Comparison of ENCODE assay signal across 8 cellular contexts in the genomic region with DNA sequence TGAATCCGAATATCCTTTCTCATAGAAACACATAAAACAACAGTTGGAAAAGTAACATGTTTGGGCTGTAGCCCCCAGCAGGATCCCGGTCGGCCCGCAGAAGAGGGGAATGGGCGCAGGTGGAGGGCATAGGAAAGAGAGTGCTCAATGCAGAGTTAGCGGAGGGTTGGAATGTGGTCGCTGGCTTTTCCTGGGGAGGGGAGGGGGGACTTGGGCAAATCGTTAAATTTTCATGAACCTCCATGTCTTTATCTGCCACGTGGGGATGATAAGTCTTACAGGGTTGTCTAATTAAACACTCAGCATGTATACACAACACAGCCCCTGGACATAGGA. TPM values are rescaled to one million over a fixed set of nuclear protein-coding genes. Genes with fewer than 3 reads are reported as not detected.
DNase-seq lines count a peak whose midpoint lies in the region; ATAC-seq and TF ChIP-seq lines count a peak whose summit lies in the region.

No MANE protein-coding gene starts in this region.

- H3K79me2 ChIP-seq in OCI-LY3 (ENCODE audit: low read length) (no peaks in the 10 kb centered on the region), parathyroid adenoma (no peaks in the 10 kb centered on the region)

- ATAC-seq in esophagus mucosa (no peak), GM21367 (IDR thresholded peaks at IDR 0.05; ENCODE audit: unreplicated experiment) (no peak)

- H4K20me1 ChIP-seq in OCI-LY3 (ENCODE audit: insufficient read depth, low read length) = no peaks in the 10 kb centered on the region

- H3K27me3 ChIP-seq in OCI-LY3 (ENCODE audit: low read depth, low read length) (no peaks in the 10 kb centered on the region), parathyroid adenoma (ENCODE audit: control insufficient read depth, insufficient read depth, low read length) (no peaks in the 10 kb centered on the region)

- H3K27ac ChIP-seq in OCI-LY3 (ENCODE audit: low read length) = no peak overlapping the region
- H3K27ac ChIP-seq in parathyroid adenoma = peak overlapping the region; percentile 80

- H3K4me2 ChIP-seq in OCI-LY3 (ENCODE audit: low read length) (peak overlapping the region; percentile 81), parathyroid adenoma (ENCODE audit: low read length) (peak overlapping the region; percentile 92)

- peak overlapping the region; percentile 74 for H3K9ac ChIP-seq in ES-I3 (ENCODE audit: low read depth, low read length)
- peak overlapping the region; percentile 66 for H3K9ac ChIP-seq in OCI-LY3 (ENCODE audit: low read length)
- H3K9ac ChIP-seq in parathyroid adenoma = no peak overlapping the region

- H3K4me3 ChIP-seq in OCI-LY3 (ENCODE audit: low read length) (peak overlapping the region; percentile 89), epithelial cell of esophagus (ENCODE audit: low read length) (peak overlapping the region; percentile 63), parathyroid adenoma (ENCODE audit: low read depth, low read length) (peak overlapping the region; percentile 87)

- DNase-seq in epithelial cell of esophagus (ENCODE audit: low read depth) = no peak
- no peak for DNase-seq in globus pallidus (ENCODE audit: low spot score)
- DNase-seq in EL = no peak

- H3K36me3 ChIP-seq in ES-I3 (ENCODE audit: insufficient read depth, low read length) = no peaks in the 10 kb centered on the region
- H3K36me3 ChIP-seq in OCI-LY3 (replicated peaks; ENCODE audit: low read depth, low read length) = peaks cover 4% of the 10 kb centered on the region
- H3K36me3 ChIP-seq in parathyroid adenoma (ENCODE audit: control insufficient read depth, insufficient read depth, low read length) = no peaks in the 10 kb centered on the region

- H2AFZ ChIP-seq in OCI-LY3 (ENCODE audit: low read depth, low read length) = peak overlapping the region; percentile 90
- peak overlapping the region; percentile 95 for H2AFZ ChIP-seq in parathyroid adenoma

- TF ChIP-seq CTCF in OCI-LY3 (IDR thresholded peaks at IDR 0.05; ENCODE audit: low read depth, low read length) (no peak), epithelial cell of esophagus (IDR thresholded peaks at IDR 0.05; ENCODE audit: insufficient read depth, low read depth, low read length, missing control alignments) (no peak), parathyroid adenoma (IDR thresholded peaks at IDR 0.05) (no peak)

- peaks cover 5% of the 10 kb centered on the region; the same call in 1 of the 2 replicates for H3K4me1 ChIP-seq in ES-I3 (ENCODE audit: insufficient read depth, low read length)
- peaks cover 16% of the 10 kb centered on the region for H3K4me1 ChIP-seq in OCI-LY3 (ENCODE audit: low read length)
- no peaks in the 10 kb centered on the region for H3K4me1 ChIP-seq in parathyroid adenoma

- no peaks in the 10 kb centered on the region for H3K9me3 ChIP-seq in ES-I3 (ENCODE audit: control insufficient read depth, insufficient read depth, low read length)
- no peaks in the 10 kb centered on the region for H3K9me3 ChIP-seq in OCI-LY3 (ENCODE audit: insufficient read depth, low read length)
- H3K9me3 ChIP-seq in parathyroid adenoma (ENCODE audit: control insufficient read depth, low read length) = no peaks in the 10 kb centered on the region

RNA-seq across cellular contexts. Expression of gene SLC46A3, which starts 0.4 kb away (rescaled TPM):
- total RNA-seq in esophagus mucosa = 0.84 TPM
